In the genomic region with DNA sequence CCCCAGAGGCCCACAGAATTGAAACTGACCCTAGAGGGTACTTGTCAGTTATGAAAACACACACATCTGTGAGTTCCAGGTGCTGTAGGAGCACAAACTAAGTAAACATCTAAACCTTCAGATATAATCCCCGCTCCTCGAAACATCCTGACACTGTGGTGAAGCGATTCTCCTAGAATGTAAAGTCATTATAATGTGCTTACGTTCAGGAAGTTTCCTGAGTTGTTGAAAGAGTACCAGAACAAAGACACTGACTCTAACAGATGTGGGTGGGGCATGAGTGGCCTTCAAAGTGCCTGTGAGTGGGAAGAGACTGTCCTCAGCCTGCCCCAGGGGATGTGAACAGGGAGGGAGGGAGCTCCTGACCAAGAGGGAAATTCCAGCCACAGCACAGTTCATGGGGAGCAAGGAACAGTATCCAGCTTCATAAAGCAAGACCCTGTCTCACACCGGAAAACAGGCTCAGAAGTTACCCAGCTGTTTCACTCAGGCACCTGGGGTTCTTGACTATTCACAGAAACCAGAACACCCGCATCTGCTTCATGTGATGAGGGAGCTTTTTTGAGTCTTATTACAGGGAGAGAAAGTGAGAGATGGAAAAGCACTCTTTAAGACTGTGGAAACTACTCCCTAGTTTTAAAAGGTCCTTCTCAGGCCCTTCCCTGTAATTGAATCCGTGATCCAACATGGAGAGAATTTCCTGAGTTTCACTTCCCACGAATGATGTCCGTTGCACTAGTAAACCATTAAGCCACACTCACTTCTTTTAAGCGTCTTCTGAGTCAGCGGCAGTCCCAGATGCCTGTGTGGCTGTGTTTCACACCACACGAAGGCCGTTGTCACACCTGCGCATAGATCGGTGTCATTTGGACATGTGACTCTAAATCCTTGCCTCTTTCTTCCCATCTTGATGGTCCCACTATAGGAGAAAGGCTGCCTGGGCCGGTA, we compare ENCODE assay signal across 8 cellular contexts.
DNase-seq lines count a peak whose midpoint lies in the region; ATAC-seq and TF ChIP-seq lines count a peak whose summit lies in the region.

No MANE protein-coding gene starts in this region.

- no peaks in the 10 kb centered on the region for H3K36me3 ChIP-seq in parathyroid adenoma (ENCODE audit: control insufficient read depth, insufficient read depth, low read length)

- DNase-seq in activated naive CD4-positive, alpha-beta T cell treated with anti-CD3 and anti-CD28 coated beads for 36 hours: peak; percentile 49
- DNase-seq in activated naive CD4-positive, alpha-beta T cell (lab: John Stamatoyannopoulos, UW): no peak
- peak; percentile 94 for DNase-seq in SK-MEL-5 (ENCODE audit: low read depth, low spot score)
- DNase-seq in fibroblast of mammary gland (ENCODE audit: low read depth): peak; percentile 23
- DNase-seq in NCI-H2227 treated with DMSO at 0.1 percent for 48 hours (lab: John Stamatoyannopoulos, UW): no peak
- DNase-seq in NCI-H1694 (lab: John Stamatoyannopoulos, UW): no peak

- no peak overlapping the region for H3K4me2 ChIP-seq in parathyroid adenoma (ENCODE audit: low read length)

- H3K9me3 ChIP-seq in parathyroid adenoma (ENCODE audit: control insufficient read depth, low read length): no peaks in the 10 kb centered on the region

- in situ Hi-C loops in SK-MEL-5 (cut with HindIII; ENCODE audit: low pct_unique_long_range_greater_than_20kb, low sequenced_read_pairs): no loop called here

- no peak for TF ChIP-seq CTCF in fibroblast of mammary gland (conservative IDR thresholded peaks at IDR 0.05; ENCODE audit: control insufficient read depth, insufficient read depth, low read depth, low read length)
- TF ChIP-seq CTCF in parathyroid adenoma (IDR thresholded peaks at IDR 0.05): no peak

- ATAC-seq in HG02943 (IDR thresholded peaks at IDR 0.05; ENCODE audit: low read depth, unreplicated experiment): peak; percentile 74

- no peaks in the 10 kb centered on the region for H3K9me3 Mint-ChIP-seq in activated naive CD4-positive, alpha-beta T cell treated with anti-CD3 and anti-CD28 coated beads for 36 hours

- H3K27me3 Mint-ChIP-seq in activated naive CD4-positive, alpha-beta T cell treated with anti-CD3 and anti-CD28 coated beads for 36 hours (ENCODE audit: low read depth): no peaks in the 10 kb centered on the region

- H3K4me3 Mint-ChIP-seq in activated naive CD4-positive, alpha-beta T cell treated with anti-CD3 and anti-CD28 coated beads for 36 hours: peak overlapping the region; percentile 3

- peaks cover 35% of the 10 kb centered on the region for H3K79me2 ChIP-seq in parathyroid adenoma

- peaks cover 44% of the 10 kb centered on the region for H3K4me1 ChIP-seq in parathyroid adenoma

- peak overlapping the region; percentile 80 for H3K27ac ChIP-seq in parathyroid adenoma

- H3K27me3 ChIP-seq in parathyroid adenoma (ENCODE audit: control insufficient read depth, insufficient read depth, low read length): no peaks in the 10 kb centered on the region

- H3K4me3 ChIP-seq in fibroblast of mammary gland (ENCODE audit: control insufficient read depth, low read depth, low read length) (no peak overlapping the region), parathyroid adenoma (ENCODE audit: low read depth, low read length) (no peak overlapping the region)

- intact Hi-C loops in activated naive CD4-positive, alpha-beta T cell treated with anti-CD3 and anti-CD28 coated beads for 36 hours (cut with micrococcal nuclease): loop anchor here (1.0 kb wide), 1 partner anchor 46 kb away; no protein-coding TSS in a partner anchor

- CTCF ChIA-PET in activated naive CD4-positive, alpha-beta T cell treated with anti-CD3 and anti-CD28 coated beads for 36 hours (lab: Charles Lee): interaction anchor here (0.7 to 1.7 kb wide), 5 partner anchors 23 to 111 kb away, joined by 3 to 8 read pairs (median 3); no protein-coding TSS in a partner anchor

- peaks cover 38% of the 10 kb centered on the region for H3K36me3 Mint-ChIP-seq in activated naive CD4-positive, alpha-beta T cell treated with anti-CD3 and anti-CD28 coated beads for 36 hours (ENCODE audit: low read depth)

- peaks cover 34% of the 10 kb centered on the region for H3K4me1 Mint-ChIP-seq in activated naive CD4-positive, alpha-beta T cell treated with anti-CD3 and anti-CD28 coated beads for 36 hours (ENCODE audit: low read depth)

- peak overlapping the region; percentile 87 for H3K27ac Mint-ChIP-seq in activated naive CD4-positive, alpha-beta T cell treated with anti-CD3 and anti-CD28 coated beads for 36 hours

- H3K9ac ChIP-seq in parathyroid adenoma: no peak overlapping the region

- H2AFZ ChIP-seq in parathyroid adenoma: no peak overlapping the region

Comparison
In these comparisons a context has a peak if more than half of its experiments do, and no peak if none do; other contexts are left out.
1. DNase-seq: peak in activated naive CD4-positive, alpha-beta T cell treated with anti-CD3 and anti-CD28 coated beads for 36 hours (single experiment), SK-MEL-5 (single experiment) and fibroblast of mammary gland (single experiment); none in activated naive CD4-positive, alpha-beta T cell (0 of 4), NCI-H2227 treated with DMSO at 0.1 percent for 48 hours (single experiment) and NCI-H1694 (single experiment).